Comparison of ENCODE assay signal across 1 cellular context in genomic region chr6:166341464-166341863, GRCh38.
TF ChIP-seq lines count a peak whose summit lies in the region.

No MANE protein-coding gene starts in this region.

TF ChIP-seq in HepG2, 621 proteins besides CTCF, POLR2A, EP300 and RAD21:
- TF ChIP-seq MAFK (conservative IDR thresholded peaks at IDR 0.05 in 1 of 2, IDR thresholded peaks at IDR 0.05 in 1 of 2; ENCODE audit: low read length in 2 of 2) (peak; percentile 30 to 50; a peak in 1 of 4 replicates), RARG (CRISPR knock-in tag; IDR thresholded peaks at IDR 0.05; ENCODE audit: low read depth) (0 out of 2 replicates have a peak, but pooled peaks have one; percentile 54), PATZ1 (CRISPR knock-in tag; IDR thresholded peaks at IDR 0.05) (no peak)
